In genomic region chr2:184472481-184472880, GRCh38 we compare ENCODE assay signal across 35 cellular contexts.
"Had no signal": no experiment of that assay in that cellular context is flagged by ENCODE, and none has a peak within 500 bp of the region (broad histone marks: within the 10 kb centered on the region; RNA-seq: fewer than 3 reads in every experiment).

No MANE protein-coding gene starts in this region.

- H3K4me3 ChIP-seq: adrenal gland, body of pancreas, gastrocnemius medialis, left lung, lung, ovary, prostate gland, sigmoid colon, upper lobe of left lung, vagina had no signal

- H3K9me3 Mint-ChIP-seq: activated naive CD4-positive, alpha-beta T cell treated with anti-CD3 and anti-CD28 coated beads for 36 hours; activated T-helper 1 cell treated with anti-CD3 and anti-CD28 coated beads, Interleukin-12 subunit alpha, Interleukin-12 subunit beta, Interleukin-2, Interleukin-4 antibody, amounts not matched to agents 30 ng/mL and 10 ng/mL and 1 ng/mL, durations not matched to agents 14 hours and 24 hours and 36 hours; nephron progenitor cell; stimulated activated naive CD8-positive, alpha-beta T cell treated with anti-CD3 and anti-CD28 coated beads, Interleukin-15, amount 100 ng/mL, for 72 hours had no signal

- H3K4me3 Mint-ChIP-seq: activated CD4-positive, alpha-beta memory T cell treated with anti-CD3 and anti-CD28 coated beads for 36 hours; activated naive CD4-positive, alpha-beta T cell treated with anti-CD3 and anti-CD28 coated beads for 36 hours; activated naive CD8-positive, alpha-beta T cell treated with anti-CD3 and anti-CD28 coated beads for 36 hours; activated T-helper 1 cell treated with anti-CD3 and anti-CD28 coated beads, Interleukin-12 subunit alpha, Interleukin-12 subunit beta, Interleukin-2, Interleukin-4 antibody, amounts not matched to agents 30 ng/mL and 10 ng/mL and 1 ng/mL, durations not matched to agents 14 hours and 24 hours and 36 hours; immature natural killer cell; nephron progenitor cell; stimulated activated memory B cell treated with anti-CD40 and anti-IgM and Interleukin-4, amounts not matched to agents 10 μg/mL and 1 μg/mL and 100 μg/mL, for 72 hours; stimulated activated naive CD8-positive, alpha-beta T cell treated with anti-CD3 and anti-CD28 coated beads, Interleukin-15, amount 100 ng/mL, for 72 hours had no signal

- H3K4me1 ChIP-seq: adrenal gland, body of pancreas, gastrocnemius medialis, left lung, prostate gland, sigmoid colon, upper lobe of left lung, vagina had no signal

- H3K27ac ChIP-seq: adrenal gland, body of pancreas, gastrocnemius medialis, left lung, ovary, prostate gland, sigmoid colon, upper lobe of left lung, vagina, VCaP had no signal

- H3K36me3 Mint-ChIP-seq: activated CD4-positive, alpha-beta memory T cell treated with anti-CD3 and anti-CD28 coated beads for 36 hours; activated naive CD8-positive, alpha-beta T cell treated with anti-CD3 and anti-CD28 coated beads for 36 hours; immature natural killer cell; stimulated activated memory B cell treated with anti-CD40 and anti-IgM and Interleukin-4, amounts not matched to agents 10 μg/mL and 1 μg/mL and 100 μg/mL, for 72 hours had no signal

- H3K27me3 Mint-ChIP-seq: activated CD4-positive, alpha-beta memory T cell treated with anti-CD3 and anti-CD28 coated beads for 36 hours; activated naive CD8-positive, alpha-beta T cell treated with anti-CD3 and anti-CD28 coated beads for 36 hours; stimulated activated memory B cell treated with anti-CD40 and anti-IgM and Interleukin-4, amounts not matched to agents 10 μg/mL and 1 μg/mL and 100 μg/mL, for 72 hours; stimulated activated naive CD8-positive, alpha-beta T cell treated with anti-CD3 and anti-CD28 coated beads, Interleukin-15, amount 100 ng/mL, for 72 hours had no signal

- H3K4me1 Mint-ChIP-seq: activated naive CD8-positive, alpha-beta T cell treated with anti-CD3 and anti-CD28 coated beads for 36 hours; immature natural killer cell; stimulated activated memory B cell treated with anti-CD40 and anti-IgM and Interleukin-4, amounts not matched to agents 10 μg/mL and 1 μg/mL and 100 μg/mL, for 72 hours; stimulated activated naive CD8-positive, alpha-beta T cell treated with anti-CD3 and anti-CD28 coated beads, Interleukin-15, amount 100 ng/mL, for 72 hours had no signal

- ATAC-seq: activated CD4-positive, CD25-positive, alpha-beta regulatory T cell treated with anti-CD3 and anti-CD28 coated beads, Interleukin-2, amount 50 U/mL, for 24 hours; body of pancreas; gastrocnemius medialis; left lung; stimulated activated memory B cell treated with anti-CD40 and anti-IgM and Interleukin-4, amounts not matched to agents 10 μg/mL and 1 μg/mL and 100 μg/mL, for 72 hours; stimulated activated naive CD8-positive, alpha-beta T cell treated with anti-CD3 and anti-CD28 coated beads, Interleukin-15, amount 100 ng/mL, for 72 hours had no signal

- H3K27me3 ChIP-seq: adrenal gland, body of pancreas, gastrocnemius medialis, left lung, ovary, sigmoid colon, upper lobe of left lung, vagina had no signal

- DNase-seq: activated CD4-positive, alpha-beta memory T cell treated with anti-CD3 and anti-CD28 coated beads for 36 hours; activated CD4-positive, alpha-beta T cell treated with anti-CD3 and anti-CD28 coated beads for 48 hours; activated CD8-positive, alpha-beta memory T cell treated with anti-CD3 and anti-CD28 coated beads, Interleukin-2, amount 50 U/mL, for 4 hours; activated effector memory CD4-positive, alpha-beta T cell treated with anti-CD3 and anti-CD28 coated beads, Interleukin-2, amount 50 U/mL, for 16 hours; activated naive CD4-positive, alpha-beta T cell treated with anti-CD3 and anti-CD28 coated beads for 36 hours; activated naive CD8-positive, alpha-beta T cell treated with anti-CD3 and anti-CD28 coated beads for 36 hours; activated T-cell treated with anti-CD3 and anti-CD28 coated beads, Interleukin-2, amount 50 U/mL, for 1 hour; adrenal gland; aorta; body of pancreas; effector memory CD4-positive, alpha-beta T cell; erythroblast; gastrocnemius medialis; head of caudate nucleus; hippocampal formation; immature natural killer cell; left lung; nephron progenitor cell; ovary; retina; sigmoid colon; small intestine; stimulated activated CD4-positive, alpha-beta T cell treated with anti-CD3 and anti-CD28 coated beads, Interleukin-4, amount 100 ng/mL, for 4 hours; stimulated activated CD8-positive, alpha-beta memory T cell treated with anti-CD3 and anti-CD28 coated beads, Interleukin-4, amount 100 ng/mL, for 48 hours; stimulated activated naive CD8-positive, alpha-beta T cell treated with anti-CD3 and anti-CD28 coated beads, Interleukin-15, amount 100 ng/mL, for 72 hours; substantia nigra; T-helper 9 cell; upper lobe of left lung had no signal

- H3K9me3 ChIP-seq: adrenal gland, body of pancreas, gastrocnemius medialis, left lung, ovary, prostate gland, sigmoid colon, upper lobe of left lung, vagina had no signal

- H3K27ac Mint-ChIP-seq: activated CD4-positive, alpha-beta memory T cell treated with anti-CD3 and anti-CD28 coated beads for 36 hours; activated naive CD4-positive, alpha-beta T cell treated with anti-CD3 and anti-CD28 coated beads for 36 hours; activated naive CD8-positive, alpha-beta T cell treated with anti-CD3 and anti-CD28 coated beads for 36 hours; activated T-helper 1 cell treated with anti-CD3 and anti-CD28 coated beads, Interleukin-12 subunit alpha, Interleukin-12 subunit beta, Interleukin-2, Interleukin-4 antibody, amounts not matched to agents 30 ng/mL and 10 ng/mL and 1 ng/mL, durations not matched to agents 14 hours and 24 hours and 36 hours; immature natural killer cell; nephron progenitor cell; stimulated activated memory B cell treated with anti-CD40 and anti-IgM and Interleukin-4, amounts not matched to agents 10 μg/mL and 1 μg/mL and 100 μg/mL, for 72 hours; stimulated activated naive CD8-positive, alpha-beta T cell treated with anti-CD3 and anti-CD28 coated beads, Interleukin-15, amount 100 ng/mL, for 72 hours had no signal

- H3K36me3 ChIP-seq: adrenal gland, gastrocnemius medialis, left lung, ovary, prostate gland, sigmoid colon, upper lobe of left lung, vagina had no signal
